ENCODE assay signal across 39 cellular contexts in the genomic region with DNA sequence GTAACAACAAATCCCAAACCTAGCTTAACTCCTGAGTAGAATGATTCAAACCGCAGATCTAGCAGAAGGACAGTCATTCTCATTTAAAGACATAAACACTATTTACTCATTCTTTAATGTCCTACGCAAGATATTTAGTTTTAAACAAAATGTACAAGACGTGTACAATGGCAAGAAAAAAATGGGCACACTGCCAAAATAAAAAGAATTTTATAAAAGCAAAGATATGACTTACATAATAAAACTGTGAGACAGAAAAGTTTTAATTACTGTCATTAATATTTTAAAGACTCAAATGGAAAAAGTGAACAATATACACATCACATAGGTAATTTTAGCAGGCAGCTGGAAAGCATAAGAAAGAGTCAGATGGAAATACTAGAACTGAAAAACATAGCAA.
"Had no signal": no experiment of that assay in that cellular context is flagged by ENCODE, and none has a peak within 500 bp of the region (broad histone marks: within the 10 kb centered on the region; RNA-seq: fewer than 3 reads in every experiment).

No MANE protein-coding gene starts in this region.

- H3K36me3 Mint-ChIP-seq: activated naive CD4-positive, alpha-beta T cell treated with anti-CD3 and anti-CD28 coated beads, Interleukin-2, amount 10 ng/mL, durations not matched to agents 7 days and 5 days; activated naive CD4-positive, alpha-beta T cell treated with anti-CD3 and anti-CD28 coated beads, Interleukin-2, amount 50 U/mL, for 24 hours; activated naive CD8-positive, alpha-beta T cell; activated naive CD8-positive, alpha-beta T cell treated with anti-CD3 and anti-CD28 coated beads for 36 hours; activated naive CD8-positive, alpha-beta T cell treated with anti-CD3 and anti-CD28 coated beads, Interleukin-2, amount 10 ng/mL, durations not matched to agents 7 days and 5 days; brain had no signal

- FAIRE-seq: astrocyte, bronchial epithelial cell had no signal

- H3K27me3 ChIP-seq: adrenal gland, ascending aorta, body of pancreas, brain microvascular endothelial cell, breast epithelium, cardiac muscle cell had no signal

- H3K36me3 ChIP-seq: adrenal gland, ascending aorta, brain microvascular endothelial cell, breast epithelium, cardiac muscle cell had no signal

- H3K27me3 Mint-ChIP-seq: activated naive CD4-positive, alpha-beta T cell treated with anti-CD3 and anti-CD28 coated beads, Interleukin-2, amount 10 ng/mL, durations not matched to agents 7 days and 5 days; activated naive CD4-positive, alpha-beta T cell treated with anti-CD3 and anti-CD28 coated beads, Interleukin-2, amount 50 U/mL, for 24 hours; activated naive CD8-positive, alpha-beta T cell; activated naive CD8-positive, alpha-beta T cell treated with anti-CD3 and anti-CD28 coated beads for 36 hours; activated naive CD8-positive, alpha-beta T cell treated with anti-CD3 and anti-CD28 coated beads, Interleukin-2, amount 10 ng/mL, durations not matched to agents 7 days and 5 days; activated naive CD8-positive, alpha-beta T cell treated with anti-CD3 and anti-CD28 coated beads, Interleukin-2, amount 50 U/mL, for 24 hours; activated T-cell treated with anti-CD3 and anti-CD28 coated beads, Interleukin-2, amount 50 U/mL, for 24 hours; activated T-helper 17 cell treated with anti-CD3 and anti-CD28 coated beads, Interleukin-2, amount 50 U/mL, for 72 hours; brain; central memory CD8-positive, alpha-beta T cell had no signal

- DNase-seq: activated effector memory CD4-positive, alpha-beta T cell treated with anti-CD3 and anti-CD28 coated beads, Interleukin-2, amount 50 U/mL, for 16 hours; activated effector memory CD4-positive, alpha-beta T cell treated with Interleukin-2 at 50 U/mL for 16 hours; activated gamma-delta T cell; activated gamma-delta T cell treated with Interleukin-2 at 50 U/mL for 16 hours; activated naive CD4-positive, alpha-beta T cell; activated naive CD4-positive, alpha-beta T cell treated with anti-CD3 and anti-CD28 coated beads for 36 hours; activated naive CD4-positive, alpha-beta T cell treated with anti-CD3 and anti-CD28 coated beads, Interleukin-2, amount 10 ng/mL, durations not matched to agents 7 days and 5 days; activated naive CD4-positive, alpha-beta T cell treated with anti-CD3 and anti-CD28 coated beads, Interleukin-2, amount 50 U/mL, for 16 hours; activated naive CD4-positive, alpha-beta T cell treated with Interleukin-2 at 50 U/mL for 16 hours; activated naive CD8-positive, alpha-beta T cell treated with anti-CD3 and anti-CD28 coated beads for 36 hours; activated naive CD8-positive, alpha-beta T cell treated with anti-CD3 and anti-CD28 coated beads, Interleukin-2, amount 10 ng/mL, durations not matched to agents 7 days and 5 days; activated naive CD8-positive, alpha-beta T cell treated with anti-CD3 and anti-CD28 coated beads, Interleukin-2, amount 50 U/mL, for 24 hours; activated T-cell treated with anti-CD3 and anti-CD28 coated beads, Interleukin-2, amount 50 U/mL, for 24 hours; activated T-cell treated with anti-CD3 and anti-CD28 coated beads, Interleukin-2, amount 50 U/mL, for 4 hours; activated T-cell treated with anti-CD3 and anti-CD28 coated beads, Interleukin-2, amount 50 U/mL, for 48 hours; activated T-cell treated with anti-CD3 and anti-CD28 coated beads, Interleukin-2, amount 50 U/mL, for 72 hours; adrenal gland; amniotic stem cell; amygdala; anterior cingulate cortex; aorta; body of pancreas; brain microvascular endothelial cell; caudate nucleus; central memory CD4-positive, alpha-beta T cell; cerebellar nuclear complex had no signal

- H3K4me1 Mint-ChIP-seq: activated naive CD4-positive, alpha-beta T cell treated with anti-CD3 and anti-CD28 coated beads, Interleukin-2, amount 10 ng/mL, durations not matched to agents 7 days and 5 days; activated naive CD4-positive, alpha-beta T cell treated with anti-CD3 and anti-CD28 coated beads, Interleukin-2, amount 50 U/mL, for 24 hours; activated naive CD8-positive, alpha-beta T cell treated with anti-CD3 and anti-CD28 coated beads for 36 hours; activated naive CD8-positive, alpha-beta T cell treated with anti-CD3 and anti-CD28 coated beads, Interleukin-2, amount 10 ng/mL, durations not matched to agents 7 days and 5 days; activated naive CD8-positive, alpha-beta T cell treated with anti-CD3 and anti-CD28 coated beads, Interleukin-2, amount 50 U/mL, for 24 hours; activated T-helper 17 cell treated with anti-CD3 and anti-CD28 coated beads, Interleukin-2, amount 50 U/mL, for 72 hours; brain; central memory CD8-positive, alpha-beta T cell had no signal

- H3K4me1 ChIP-seq: adrenal gland, ascending aorta, body of pancreas, breast epithelium had no signal

- H3K27ac ChIP-seq: adrenal gland, ascending aorta, body of pancreas, brain microvascular endothelial cell, breast epithelium, cardiac muscle cell had no signal

- ATAC-seq: activated naive CD4-positive, alpha-beta T cell treated with anti-CD3 and anti-CD28 coated beads, Interleukin-2, amount 50 U/mL, for 72 hours; activated naive CD8-positive, alpha-beta T cell treated with anti-CD3 and anti-CD28 coated beads, Interleukin-2, amount 50 U/mL, for 24 hours; activated T-cell treated with anti-CD3 and anti-CD28 coated beads, Interleukin-2, amount 50 U/mL, for 4 hours; activated T-cell treated with anti-CD3 and anti-CD28 coated beads, Interleukin-2, amount 50 U/mL, for 72 hours; activated T-helper 17 cell treated with anti-CD3 and anti-CD28 coated beads, Interleukin-2, amount 50 U/mL, for 72 hours; body of pancreas had no signal

- H3K4me3 ChIP-seq: adrenal gland, ascending aorta, body of pancreas, breast epithelium, cardiac muscle cell had no signal

- H3K27ac Mint-ChIP-seq: activated naive CD4-positive, alpha-beta T cell treated with anti-CD3 and anti-CD28 coated beads for 36 hours; activated naive CD4-positive, alpha-beta T cell treated with anti-CD3 and anti-CD28 coated beads, Interleukin-2, amount 10 ng/mL, durations not matched to agents 7 days and 5 days; activated naive CD4-positive, alpha-beta T cell treated with anti-CD3 and anti-CD28 coated beads, Interleukin-2, amount 50 U/mL, for 24 hours; activated naive CD4-positive, alpha-beta T cell treated with anti-CD3 and anti-CD28 coated beads, Interleukin-2, amount 50 U/mL, for 72 hours; activated naive CD8-positive, alpha-beta T cell; activated naive CD8-positive, alpha-beta T cell treated with anti-CD3 and anti-CD28 coated beads for 36 hours; activated naive CD8-positive, alpha-beta T cell treated with anti-CD3 and anti-CD28 coated beads, Interleukin-2, amount 10 ng/mL, durations not matched to agents 7 days and 5 days; activated naive CD8-positive, alpha-beta T cell treated with anti-CD3 and anti-CD28 coated beads, Interleukin-2, amount 50 U/mL, for 24 hours; activated T-cell treated with anti-CD3 and anti-CD28 coated beads, Interleukin-2, amount 50 U/mL, for 24 hours; activated T-cell treated with anti-CD3 and anti-CD28 coated beads, Interleukin-2, amount 50 U/mL, for 72 hours; activated T-helper 1 cell treated with anti-CD3 and anti-CD28 coated beads, Interleukin-12 subunit alpha, Interleukin-12 subunit beta, Interleukin-2, Interleukin-4 antibody, amounts not matched to agents 30 ng/mL and 10 ng/mL and 1 ng/mL, durations not matched to agents 14 hours and 24 hours and 36 hours; activated T-helper 17 cell treated with anti-CD3 and anti-CD28 coated beads, Interleukin-2, amount 50 U/mL, for 72 hours; activated T-helper 2 cell treated with anti-CD3 and anti-CD28 coated beads, Interferon-gamma antibody, Interleukin-2, Interleukin-4, amounts not matched to agents 10 μg/mL and 5 μg/mL and 100 μg/mL, durations not matched to agents 14 hours and 24 hours and 36 hours; brain had no signal

- H3K9me3 ChIP-seq: adrenal gland, ascending aorta, body of pancreas had no signal

- H3K4me3 Mint-ChIP-seq: activated naive CD4-positive, alpha-beta T cell treated with anti-CD3 and anti-CD28 coated beads for 36 hours; activated naive CD4-positive, alpha-beta T cell treated with anti-CD3 and anti-CD28 coated beads, Interleukin-2, amount 10 ng/mL, durations not matched to agents 7 days and 5 days; activated naive CD4-positive, alpha-beta T cell treated with anti-CD3 and anti-CD28 coated beads, Interleukin-2, amount 50 U/mL, for 24 hours; activated naive CD8-positive, alpha-beta T cell; activated naive CD8-positive, alpha-beta T cell treated with anti-CD3 and anti-CD28 coated beads for 36 hours; activated naive CD8-positive, alpha-beta T cell treated with anti-CD3 and anti-CD28 coated beads, Interleukin-2, amount 10 ng/mL, durations not matched to agents 7 days and 5 days; activated naive CD8-positive, alpha-beta T cell treated with anti-CD3 and anti-CD28 coated beads, Interleukin-2, amount 50 U/mL, for 24 hours; activated T-cell treated with anti-CD3 and anti-CD28 coated beads, Interleukin-2, amount 50 U/mL, for 24 hours; activated T-cell treated with anti-CD3 and anti-CD28 coated beads, Interleukin-2, amount 50 U/mL, for 4 hours; activated T-cell treated with anti-CD3 and anti-CD28 coated beads, Interleukin-2, amount 50 U/mL, for 72 hours; activated T-helper 1 cell treated with anti-CD3 and anti-CD28 coated beads, Interleukin-12 subunit alpha, Interleukin-12 subunit beta, Interleukin-2, Interleukin-4 antibody, amounts not matched to agents 30 ng/mL and 10 ng/mL and 1 ng/mL, durations not matched to agents 14 hours and 24 hours and 36 hours; activated T-helper 17 cell treated with anti-CD3 and anti-CD28 coated beads, Interleukin-2, amount 50 U/mL, for 72 hours; brain; central memory CD8-positive, alpha-beta T cell had no signal
